6 cellular contexts compared by ENCODE assay signal in the genomic region with DNA sequence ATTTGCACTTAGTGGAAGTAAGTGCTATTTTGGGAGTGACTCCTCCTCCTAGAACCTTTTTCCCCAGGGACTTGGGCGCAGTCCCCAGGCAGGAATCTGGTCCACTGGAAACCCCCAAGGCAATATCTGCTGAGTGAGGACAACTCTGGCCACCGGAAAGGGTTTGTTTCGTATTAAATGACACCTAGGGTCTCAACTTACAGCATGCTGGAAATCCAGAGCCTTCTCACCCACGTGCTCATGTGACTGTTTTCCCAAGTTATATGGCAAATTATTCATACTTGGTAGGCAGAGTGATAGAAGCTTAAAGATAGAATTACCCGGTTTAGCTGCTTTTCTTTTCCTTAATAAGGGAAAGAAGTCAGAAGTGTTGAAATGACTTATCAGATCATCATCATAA.
"Had no signal": no experiment of that assay in that cellular context is flagged by ENCODE, and none has a peak within 500 bp of the region (broad histone marks: within the 10 kb centered on the region; RNA-seq: fewer than 3 reads in every experiment).

No MANE protein-coding gene starts in this region.

- H3K4me2 ChIP-seq: GM23338 had no signal

- H3K4me3 ChIP-seq: GM23338 had no signal

- H3K27ac ChIP-seq: HL-60 had no signal

- ATAC-seq: GM23338, HepG2 had no signal

- DNase-seq: H9, HCEC 1CT, KBM-7 had no signal
